1 cellular context compared by ENCODE assay signal in the genomic region with DNA sequence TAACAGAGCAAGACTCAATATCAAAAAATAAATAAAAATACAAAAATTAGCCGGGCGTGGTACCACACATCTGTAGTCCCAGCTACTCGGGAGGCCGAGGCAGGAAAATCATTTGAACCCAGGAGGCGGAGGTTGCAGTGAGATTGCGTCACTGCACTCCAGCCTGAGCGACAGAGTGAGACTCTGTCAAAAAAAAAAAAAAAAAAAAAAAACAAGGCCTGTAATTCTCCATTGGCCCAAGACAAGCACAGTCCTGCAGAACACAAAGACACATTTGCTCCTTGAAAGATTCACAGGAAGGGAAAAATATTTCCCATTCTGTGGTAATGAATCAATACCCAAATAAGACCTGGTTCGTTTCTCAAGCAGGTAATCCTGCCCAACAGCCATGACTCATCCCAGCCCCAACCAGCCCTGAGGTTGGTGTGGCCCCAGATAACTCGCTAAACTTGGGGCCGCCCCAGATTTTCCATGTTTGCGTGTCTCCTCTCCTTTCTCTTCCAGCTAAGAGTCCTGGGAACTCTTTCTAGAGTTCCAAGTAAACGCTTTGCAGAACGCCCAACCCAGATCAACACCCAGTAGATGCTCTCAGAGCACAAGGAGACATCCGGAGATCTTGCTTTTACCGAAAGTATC.
TF ChIP-seq lines count a peak whose summit lies in the region.

No MANE protein-coding gene starts in this region.

TF ChIP-seq in HepG2, 621 proteins besides CTCF, POLR2A, EP300 and RAD21 (continued from another document):
- TF ChIP-seq PATZ1 (CRISPR knock-in tag; IDR thresholded peaks at IDR 0.05) (0 out of 2 replicates have a peak, but pooled peaks have one; percentile 23), TIGD3 (CRISPR knock-in tag; IDR thresholded peaks at IDR 0.05; ENCODE audit: borderline replicate concordance) (no peak), MTA1 (CRISPR knock-in tag; IDR thresholded peaks at IDR 0.05; ENCODE audit: borderline replicate concordance) (no peak), ZNF335 (CRISPR knock-in tag; IDR thresholded peaks at IDR 0.05) (0 out of 2 replicates have a peak, but pooled peaks have one; percentile 15)
